In the genomic region with DNA sequence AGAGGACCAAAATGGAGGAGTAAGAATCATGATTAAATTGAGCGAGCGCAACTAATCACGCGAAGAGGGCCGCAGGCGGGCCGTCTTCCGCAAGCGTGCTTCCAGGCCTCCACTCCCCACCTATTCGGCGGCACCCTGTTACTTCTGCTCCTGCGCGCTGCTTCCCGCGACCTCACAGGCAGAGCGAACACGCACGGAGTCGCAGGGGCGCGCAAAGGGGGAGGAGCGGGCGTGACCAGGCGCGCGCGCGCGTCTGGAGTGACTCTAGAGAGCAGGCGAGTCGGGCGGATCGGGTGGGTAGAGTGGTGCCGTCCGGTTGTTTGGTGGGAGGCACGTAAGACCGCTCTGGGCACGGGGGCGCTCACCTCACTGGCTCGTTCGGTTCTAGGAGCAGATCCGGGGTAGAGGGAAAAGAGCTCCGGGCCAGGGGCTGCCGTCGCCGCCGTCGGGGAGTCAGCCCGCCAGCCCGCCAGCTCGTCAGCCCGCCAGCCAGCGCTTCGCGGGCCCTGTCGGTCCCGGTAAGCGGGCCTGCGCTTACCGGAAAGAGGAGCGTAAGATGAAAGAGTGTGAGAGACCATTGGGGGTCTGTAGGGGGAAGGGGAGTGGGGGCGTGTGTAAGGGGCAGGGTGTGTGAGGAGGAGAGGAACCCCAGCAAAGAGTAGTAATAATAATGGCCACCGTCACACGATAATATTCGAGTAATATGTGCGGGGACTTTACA, we compare ENCODE assay signal across 1 cellular context.
A peak's percentile ranks its signal among the peaks of the same experiment; 100 is the strongest.
TF ChIP-seq lines count a peak whose summit lies in the region.

A gene (plus strand): TSS at position 377 of the 721 bp plus-strand sequence. CDS start 4,652 bp downstream, outside the sequence.

TF ChIP-seq in K562, 482 proteins besides CTCF, POLR2A, EP300 and RAD21 (continued from another document):
- TF ChIP-seq, protein P1, sequence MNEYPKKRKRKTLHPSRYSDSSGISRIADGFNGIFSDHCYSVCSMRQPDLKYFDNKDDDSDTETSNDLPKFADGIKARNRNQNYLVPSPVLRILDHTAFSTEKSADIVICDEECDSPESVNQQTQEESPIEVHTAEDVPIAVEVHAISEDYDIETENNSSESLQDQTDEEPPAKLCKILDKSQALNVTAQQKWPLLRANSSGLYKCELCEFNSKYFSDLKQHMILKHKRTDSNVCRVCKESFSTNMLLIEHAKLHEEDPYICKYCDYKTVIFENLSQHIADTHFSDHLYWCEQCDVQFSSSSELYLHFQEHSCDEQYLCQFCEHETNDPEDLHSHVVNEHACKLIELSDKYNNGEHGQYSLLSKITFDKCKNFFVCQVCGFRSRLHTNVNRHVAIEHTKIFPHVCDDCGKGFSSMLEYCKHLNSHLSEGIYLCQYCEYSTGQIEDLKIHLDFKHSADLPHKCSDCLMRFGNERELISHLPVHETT (CRISPR knock-in tag; conservative IDR thresholded peaks at IDR 0.05 in 1 of 2, IDR thresholded peaks at IDR 0.05 in 1 of 2), result peak in 1 of 2 experiments; percentile 96; a peak in 2 of 4 replicates
- peak; percentile 28; the same call in 1 of the 2 replicates for TF ChIP-seq MXI1 (IDR thresholded peaks at IDR 0.05; ENCODE audit: low read depth, low read length)
- TF ChIP-seq JUND (IDR thresholded peaks at IDR 0.05; ENCODE audit: borderline replicate concordance, low read depth, low read length), result peak; percentile 67
- no peak; the same call in 2 of the 3 replicates for TF ChIP-seq JUND (tag; IDR thresholded peaks at IDR 0.05; ENCODE audit: borderline replicate concordance, low read depth, low read length)
- peak; percentile 20; the same call in 1 of the 2 replicates for TF ChIP-seq FOSL1 (tag; conservative IDR thresholded peaks at IDR 0.05)
- TF ChIP-seq TAF7 (tag; IDR thresholded peaks at IDR 0.05), result peak; percentile 76
- TF ChIP-seq, protein P2, sequence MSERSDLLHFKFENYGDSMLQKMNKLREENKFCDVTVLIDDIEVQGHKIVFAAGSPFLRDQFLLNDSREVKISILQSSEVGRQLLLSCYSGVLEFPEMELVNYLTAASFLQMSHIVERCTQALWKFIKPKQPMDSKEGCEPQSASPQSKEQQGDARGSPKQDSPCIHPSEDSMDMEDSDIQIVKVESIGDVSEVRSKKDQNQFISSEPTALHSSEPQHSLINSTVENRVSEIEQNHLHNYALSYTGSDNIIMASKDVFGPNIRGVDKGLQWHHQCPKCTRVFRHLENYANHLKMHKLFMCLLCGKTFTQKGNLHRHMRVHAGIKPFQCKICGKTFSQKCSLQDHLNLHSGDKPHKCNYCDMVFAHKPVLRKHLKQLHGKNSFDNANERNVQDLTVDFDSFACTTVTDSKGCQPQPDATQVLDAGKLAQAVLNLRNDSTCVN (CRISPR knock-in tag; IDR thresholded peaks at IDR 0.05), result 0 out of 2 replicates have a peak, but pooled peaks have one; percentile 13
- TF ChIP-seq NFE2 (IDR thresholded peaks at IDR 0.05; ENCODE audit: low read depth), result no peak
- TF ChIP-seq PHTF2 (CRISPR knock-in tag; IDR thresholded peaks at IDR 0.05), result no peak
- TF ChIP-seq, protein P3, sequence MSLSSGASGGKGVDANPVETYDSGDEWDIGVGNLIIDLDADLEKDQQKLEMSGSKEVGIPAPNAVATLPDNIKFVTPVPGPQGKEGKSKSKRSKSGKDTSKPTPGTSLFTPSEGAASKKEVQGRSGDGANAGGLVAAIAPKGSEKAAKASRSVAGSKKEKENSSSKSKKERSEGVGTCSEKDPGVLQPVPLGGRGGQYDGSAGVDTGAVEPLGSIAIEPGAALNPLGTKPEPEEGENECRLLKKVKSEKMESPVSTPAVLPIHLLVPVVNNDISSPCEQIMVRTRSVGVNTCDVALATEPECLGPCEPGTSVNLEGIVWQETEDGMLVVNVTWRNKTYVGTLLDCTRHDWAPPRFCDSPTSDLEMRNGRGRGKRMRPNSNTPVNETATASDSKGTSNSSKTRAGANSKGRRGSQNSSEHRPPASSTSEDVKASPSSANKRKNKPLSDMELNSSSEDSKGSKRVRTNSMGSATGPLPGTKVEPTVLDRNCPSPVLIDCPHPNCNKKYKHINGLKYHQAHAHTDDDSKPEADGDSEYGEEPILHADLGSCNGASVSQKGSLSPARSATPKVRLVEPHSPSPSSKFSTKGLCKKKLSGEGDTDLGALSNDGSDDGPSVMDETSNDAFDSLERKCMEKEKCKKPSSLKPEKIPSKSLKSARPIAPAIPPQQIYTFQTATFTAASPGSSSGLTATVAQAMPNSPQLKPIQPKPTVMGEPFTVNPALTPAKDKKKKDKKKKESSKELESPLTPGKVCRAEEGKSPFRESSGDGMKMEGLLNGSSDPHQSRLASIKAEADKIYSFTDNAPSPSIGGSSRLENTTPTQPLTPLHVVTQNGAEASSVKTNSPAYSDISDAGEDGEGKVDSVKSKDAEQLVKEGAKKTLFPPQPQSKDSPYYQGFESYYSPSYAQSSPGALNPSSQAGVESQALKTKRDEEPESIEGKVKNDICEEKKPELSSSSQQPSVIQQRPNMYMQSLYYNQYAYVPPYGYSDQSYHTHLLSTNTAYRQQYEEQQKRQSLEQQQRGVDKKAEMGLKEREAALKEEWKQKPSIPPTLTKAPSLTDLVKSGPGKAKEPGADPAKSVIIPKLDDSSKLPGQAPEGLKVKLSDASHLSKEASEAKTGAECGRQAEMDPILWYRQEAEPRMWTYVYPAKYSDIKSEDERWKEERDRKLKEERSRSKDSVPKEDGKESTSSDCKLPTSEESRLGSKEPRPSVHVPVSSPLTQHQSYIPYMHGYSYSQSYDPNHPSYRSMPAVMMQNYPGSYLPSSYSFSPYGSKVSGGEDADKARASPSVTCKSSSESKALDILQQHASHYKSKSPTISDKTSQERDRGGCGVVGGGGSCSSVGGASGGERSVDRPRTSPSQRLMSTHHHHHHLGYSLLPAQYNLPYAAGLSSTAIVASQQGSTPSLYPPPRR (CRISPR knock-in tag; IDR thresholded peaks at IDR 0.05; ENCODE audit: borderline replicate concordance), result no peak
- peak; percentile 44; the same call in 1 of the 2 replicates for TF ChIP-seq ETV1 (tag; conservative IDR thresholded peaks at IDR 0.05; ENCODE audit: low read depth)
- TF ChIP-seq, protein P4, sequence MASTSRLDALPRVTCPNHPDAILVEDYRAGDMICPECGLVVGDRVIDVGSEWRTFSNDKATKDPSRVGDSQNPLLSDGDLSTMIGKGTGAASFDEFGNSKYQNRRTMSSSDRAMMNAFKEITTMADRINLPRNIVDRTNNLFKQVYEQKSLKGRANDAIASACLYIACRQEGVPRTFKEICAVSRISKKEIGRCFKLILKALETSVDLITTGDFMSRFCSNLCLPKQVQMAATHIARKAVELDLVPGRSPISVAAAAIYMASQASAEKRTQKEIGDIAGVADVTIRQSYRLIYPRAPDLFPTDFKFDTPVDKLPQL (IDR thresholded peaks at IDR 0.05; ENCODE audit: extremely low read depth, insufficient read length), result no peak
